17 cellular contexts compared by ENCODE assay signal in the genomic region with DNA sequence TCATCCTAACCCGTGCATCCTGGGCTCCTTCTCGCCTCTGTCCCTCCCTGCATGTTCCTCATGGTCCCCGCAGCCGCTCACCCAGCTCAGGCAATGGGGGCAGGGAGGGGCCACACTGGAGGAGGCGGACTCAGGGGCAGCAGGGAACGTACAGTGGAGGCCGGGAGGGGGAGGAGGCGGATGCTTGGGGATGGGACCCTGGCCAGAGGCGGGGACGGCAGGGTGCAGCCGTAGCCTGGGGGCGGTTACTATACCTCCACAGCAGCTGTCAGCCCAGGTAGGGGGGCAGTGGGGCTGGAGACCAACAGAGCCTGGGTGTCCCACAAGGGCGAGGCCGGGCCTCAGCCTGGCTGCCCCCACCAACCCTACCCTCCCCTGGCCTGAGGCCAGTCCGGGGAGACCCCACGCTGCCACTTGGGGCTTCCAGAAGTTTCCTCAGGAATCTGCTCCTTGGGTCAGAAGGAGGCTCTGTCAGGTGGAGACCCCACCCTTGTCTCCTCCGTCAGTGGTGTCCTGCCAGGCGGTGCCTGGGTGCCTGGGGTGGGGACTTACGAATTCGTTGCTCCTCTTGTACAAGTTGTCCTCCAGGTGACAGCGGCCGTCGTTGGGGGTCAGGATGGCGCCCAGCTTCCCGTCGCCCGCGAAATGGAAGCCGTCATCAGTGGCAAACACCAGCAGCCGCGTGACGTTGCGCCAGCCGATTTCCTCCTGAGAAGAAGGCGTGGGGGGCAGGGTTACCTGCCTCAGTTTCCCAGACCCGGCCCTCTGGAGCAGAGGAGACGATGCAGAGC.
"Had no signal": no experiment of that assay in that cellular context is flagged by ENCODE, and none has a peak within 500 bp of the region (broad histone marks: within the 10 kb centered on the region; RNA-seq: fewer than 3 reads in every experiment).

No MANE protein-coding gene starts in this region.

- H3K36me3 ChIP-seq: breast epithelium, gastroesophageal sphincter had no signal

- H3K9me3 ChIP-seq: adrenal gland, breast epithelium, gastroesophageal sphincter, heart left ventricle, stomach had no signal

- H3K27ac ChIP-seq: adrenal gland, breast epithelium, gastroesophageal sphincter, heart left ventricle, parathyroid adenoma, stomach had no signal

- H3K27me3 Mint-ChIP-seq: activated CD4-positive, alpha-beta T cell treated with anti-CD3 and anti-CD28 coated beads, Interleukin-2, amount 10 ng/mL, durations not matched to agents 7 days and 5 days; activated T-cell treated with anti-CD3 and anti-CD28 coated beads, Interleukin-2, amount 50 U/mL, for 24 hours; naive thymus-derived CD8-positive, alpha-beta T cell had no signal

- H3K27ac Mint-ChIP-seq: activated CD8-positive, alpha-beta T cell treated with anti-CD3 and anti-CD28 coated beads, Interleukin-2, amount 10 ng/mL, durations not matched to agents 7 days and 5 days; type B pancreatic cell had no signal

- H3K4me3 ChIP-seq: adrenal gland, breast epithelium, gastroesophageal sphincter, heart left ventricle, stomach had no signal

- H3K4me3 Mint-ChIP-seq: activated CD4-positive, alpha-beta T cell treated with anti-CD3 and anti-CD28 coated beads, Interleukin-2, amount 10 ng/mL, durations not matched to agents 7 days and 5 days; activated CD8-positive, alpha-beta T cell treated with anti-CD3 and anti-CD28 coated beads, Interleukin-2, amount 10 ng/mL, durations not matched to agents 7 days and 5 days; activated T-cell treated with anti-CD3 and anti-CD28 coated beads, Interleukin-2, amount 50 U/mL, for 24 hours; naive thymus-derived CD8-positive, alpha-beta T cell; T-helper 1 cell treated with Interleukin-12 subunit alpha and Interleukin-12 subunit beta and Interleukin-4 antibody, amounts not matched to agents 30 μg/mL and 1 μg/mL, for 36 hours; type B pancreatic cell had no signal

- H3K27me3 ChIP-seq: breast epithelium, gastroesophageal sphincter had no signal

- H3K9me3 Mint-ChIP-seq: activated T-cell treated with anti-CD3 and anti-CD28 coated beads, Interleukin-2, amount 50 U/mL, for 24 hours; naive thymus-derived CD8-positive, alpha-beta T cell; T-helper 1 cell treated with Interleukin-12 subunit alpha and Interleukin-12 subunit beta and Interleukin-4 antibody, amounts not matched to agents 30 μg/mL and 1 μg/mL, for 36 hours; type B pancreatic cell had no signal

- H3K36me3 Mint-ChIP-seq: type B pancreatic cell had no signal

- H3K4me1 ChIP-seq: adrenal gland, breast epithelium, gastroesophageal sphincter, parathyroid adenoma had no signal

- DNase-seq: activated CD4-positive, alpha-beta T cell treated with anti-CD3 and anti-CD28 coated beads, Interleukin-2, amount 10 ng/mL, durations not matched to agents 7 days and 5 days; activated CD8-positive, alpha-beta T cell treated with anti-CD3 and anti-CD28 coated beads, Interleukin-2, amount 10 ng/mL, durations not matched to agents 7 days and 5 days; activated naive CD4-positive, alpha-beta T cell treated with anti-CD3 and anti-CD28 coated beads, Interleukin-2, amount 50 U/mL, for 16 hours; activated T-cell treated with anti-CD3 and anti-CD28 coated beads, Interleukin-2, amount 50 U/mL, for 24 hours; adrenal gland; cerebellar nuclear complex; effector CD8-positive, alpha-beta T cell; kidney glomerular epithelial cell; stimulated activated CD4-positive, alpha-beta T cell treated with anti-CD3 and anti-CD28 coated beads, Interleukin-2, amount 100 ng/mL, for 24 hours; stomach had no signal
